In the genomic region with DNA sequence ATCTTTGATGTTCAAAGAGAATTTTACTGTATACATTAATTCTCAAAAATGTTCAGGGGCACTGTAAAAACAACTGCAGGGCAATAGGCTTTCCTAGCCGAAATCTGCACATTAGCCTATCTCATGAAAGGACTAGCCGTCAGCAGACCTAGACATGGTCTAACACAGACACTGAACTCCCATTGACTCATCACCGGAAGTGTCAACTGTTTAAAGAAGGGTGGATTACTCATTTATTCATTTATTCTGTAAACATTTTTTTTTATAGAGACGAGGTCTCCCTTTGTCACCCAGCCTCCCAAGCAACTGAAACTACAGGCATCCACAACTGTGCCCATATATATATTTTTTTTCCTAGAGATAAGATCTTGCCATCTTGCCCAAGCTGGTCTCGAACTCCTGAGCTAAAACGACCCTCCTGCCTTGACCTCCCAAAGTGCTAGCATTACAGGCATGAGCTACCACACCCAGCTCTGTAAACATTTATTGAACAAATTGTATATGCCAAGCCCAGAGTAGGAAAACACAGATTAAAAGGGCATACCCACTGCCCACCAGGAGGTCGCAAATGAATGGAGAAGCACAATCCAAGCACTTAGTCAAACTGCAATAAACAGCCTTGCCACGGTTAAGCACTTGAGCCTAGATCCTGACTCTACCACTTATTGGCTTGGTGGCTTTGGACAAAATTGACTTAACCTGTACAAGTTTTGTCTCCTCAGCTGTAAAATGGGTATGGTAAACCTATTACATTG, we compare ENCODE assay signal across 8 cellular contexts. TPM values are rescaled to one million over a fixed set of nuclear protein-coding genes. Genes with fewer than 3 reads are reported as not detected.
DNase-seq lines count a peak whose midpoint lies in the region; ATAC-seq and TF ChIP-seq lines count a peak whose summit lies in the region.

No MANE protein-coding gene starts in this region.

- no peaks in the 10 kb centered on the region for H3K9me3 ChIP-seq in Karpas-422 (ENCODE audit: low read length)
- H3K9me3 ChIP-seq in tibial artery, result no peaks in the 10 kb centered on the region

- H3K27ac ChIP-seq in Karpas-422 (ENCODE audit: low read length), result peak overlapping the region; percentile 78
- H3K27ac ChIP-seq in tibial artery, result no peak overlapping the region

- no peak overlapping the region for H3K4me3 Mint-ChIP-seq in Calu3 (ENCODE audit: low read depth, unreplicated experiment)

- no peak overlapping the region for H3K27ac Mint-ChIP-seq in Calu3 (ENCODE audit: unreplicated experiment)

- no peaks in the 10 kb centered on the region; the same call in 1 of the 2 replicates for H4K20me1 ChIP-seq in Karpas-422 (ENCODE audit: insufficient read depth, low read depth, low read length)

- no peaks in the 10 kb centered on the region for H3K27me3 Mint-ChIP-seq in Calu3 (ENCODE audit: unreplicated experiment)

- intact Hi-C loops in Calu3 (cut with micrococcal nuclease; ENCODE audit: unreplicated experiment), result no loop called here
- intact Hi-C loops in tibial artery (cut with DNase I; ENCODE audit: low total_unique reads), result no loop called here

- peak; percentile 53 for ATAC-seq in GM21515 (IDR thresholded peaks at IDR 0.05; ENCODE audit: unreplicated experiment)

- no TSS peak for BruUV-seq in Calu3 (replicated peaks; lab: Mats Ljungman, UMichigan)

- H3K4me3 ChIP-seq in Karpas-422 (ENCODE audit: low read length) (no peak overlapping the region), choroid plexus epithelial cell (ENCODE audit: low read depth, low read length) (no peak overlapping the region), tibial artery (no peak overlapping the region)

- H3K36me3 ChIP-seq in Karpas-422 (ENCODE audit: insufficient read depth, low read length) (no peaks in the 10 kb centered on the region), tibial artery (no peaks in the 10 kb centered on the region)

- TF ChIP-seq CTCF in choroid plexus epithelial cell (conservative IDR thresholded peaks at IDR 0.05; ENCODE audit: low read depth, low read length) (no peak), Calu3 (IDR thresholded peaks at IDR 0.05; ENCODE audit: unreplicated experiment) (no peak), tibial artery (IDR thresholded peaks at IDR 0.05) (no peak)

- peak overlapping the region; percentile 47 for H3K4me2 ChIP-seq in Karpas-422 (ENCODE audit: low read depth, low read length, poor library complexity, severe bottlenecking)

- H3K4me1 Mint-ChIP-seq in Calu3 (ENCODE audit: low read depth, unreplicated experiment), result no peaks in the 10 kb centered on the region

- CTCF ChIA-PET in Calu3 (lab: Charles Lee), result interaction anchor here (0.6 kb wide), 1 partner anchor 180 kb away, joined by 6 read pairs; no protein-coding TSS in a partner anchor

- no peak overlapping the region for H2AFZ ChIP-seq in Karpas-422 (ENCODE audit: low read length)

- H3K9me3 Mint-ChIP-seq in Calu3 (ENCODE audit: low read depth, unreplicated experiment), result no peaks in the 10 kb centered on the region

- DNase-seq in DMS153 (lab: John Stamatoyannopoulos, UW) (peak; percentile 63), Karpas-422 (peak; percentile 69), choroid plexus epithelial cell (ENCODE audit: low read depth) (peak; percentile 83), NCI-H1694 treated with DMSO at 0.1 percent for 48 hours (lab: John Stamatoyannopoulos, UW) (no peak), pons (ENCODE audit: low spot score) (no peak), Calu3 (no peak), tibial artery (no peak)

- no peaks in the 10 kb centered on the region for H3K27me3 ChIP-seq in Karpas-422 (ENCODE audit: low read length)
- H3K27me3 ChIP-seq in tibial artery, result no peaks in the 10 kb centered on the region

- H3K36me3 Mint-ChIP-seq in Calu3 (ENCODE audit: insufficient read depth, unreplicated experiment), result no peaks in the 10 kb centered on the region

- peaks cover 89% of the 10 kb centered on the region for H3K4me1 ChIP-seq in Karpas-422 (ENCODE audit: low read length)
- H3K4me1 ChIP-seq in tibial artery, result peaks cover 0 to 35% (median 14%) of the 10 kb centered on the region in 4 donors

- no peaks in the 10 kb centered on the region for H3K9me2 ChIP-seq in Karpas-422 (replicated peaks; ENCODE audit: insufficient read depth, low read length)

- H3K79me2 ChIP-seq in Karpas-422 (ENCODE audit: low read length), result peaks cover 100% of the 10 kb centered on the region

- H3K9ac ChIP-seq in Karpas-422 (ENCODE audit: low read length), result peak overlapping the region; percentile 4; the same call in 1 of the 2 replicates

RNA-seq across cellular contexts. Expression of a gene that starts 26.6 kb away (rescaled TPM):
- 66.5 and 66.7 TPM in 2 replicates for total RNA-seq in Karpas-422 (2014; rRNA removed; shearing (Covaris generic); ENCODE audit: low replicate concordance)
- 1.5 and 2.2 TPM in 2 replicates for total RNA-seq in Calu3 (2022)

Comparison
In these comparisons a context has a peak if more than half of its experiments do, and no peak if none do; other contexts are left out.
1. DNase-seq: peak in DMS153 (single experiment), Karpas-422 (single experiment) and choroid plexus epithelial cell (single experiment); none in NCI-H1694 treated with DMSO at 0.1 percent for 48 hours (single experiment), pons (single experiment), Calu3 (single experiment) and tibial artery (0 of 2).
2. RNA of a gene that starts 26.6 kb away (total RNA-seq): 66.5 to 66.7 TPM in Karpas-422; 1.5 to 2.2 TPM in Calu3; every median in the first group is over 10 times any median in the second.